In the genomic region with DNA sequence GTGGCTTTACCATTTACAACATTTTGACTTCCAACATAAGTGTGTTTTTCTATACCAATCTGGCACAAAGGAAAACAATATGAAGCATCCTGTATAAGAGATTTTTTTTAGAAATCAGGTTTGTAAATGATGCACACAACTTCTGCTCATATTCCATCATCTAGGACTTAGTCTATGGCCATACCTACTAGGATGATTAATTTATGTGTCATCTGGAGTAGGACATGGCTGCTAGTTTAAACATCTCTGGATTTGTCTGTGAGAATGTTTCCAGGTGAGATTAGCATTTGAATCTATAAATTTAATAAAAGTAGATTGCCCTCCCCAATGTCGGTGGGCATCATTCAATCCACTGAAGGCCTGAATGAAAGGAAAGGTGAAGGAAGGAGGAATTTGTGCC, we compare ENCODE assay signal across 25 cellular contexts.
DNase-seq lines count a peak whose midpoint lies in the region; ATAC-seq, FAIRE-seq and TF ChIP-seq lines count a peak whose summit lies in the region.
"Had no signal": no experiment of that assay in that cellular context is flagged by ENCODE, and none has a peak within 500 bp of the region (broad histone marks: within the 10 kb centered on the region; RNA-seq: fewer than 3 reads in every experiment).

No MANE protein-coding gene starts in this region.

- no TSS peak for BruUV-seq in PC-3 (replicated peaks; lab: Mats Ljungman, UMichigan)

- H3K9ac ChIP-seq in Karpas-422 (ENCODE audit: low read length) (no peak overlapping the region), PC-3 (ENCODE audit: low read length) (no peak overlapping the region)
- H3K9ac ChIP-seq: BLaER1 treated with 17β-estradiol and CSF1 and Interleukin-3, amounts not matched to agents 10 nM and 100 nM had no signal

- POLR2A ChIA-PET in PC-3 (lab: Charles Lee; ENCODE audit: unreplicated experiment) = no interaction called here

- H3K4me3 ChIP-seq in Karpas-422 (ENCODE audit: low read length) (no peak overlapping the region), bronchial epithelial cell (ENCODE audit: low read depth, low read length) (no peak overlapping the region), epithelial cell of esophagus (ENCODE audit: low read length) (no peak overlapping the region), PC-3 (ENCODE audit: low read length) (no peak overlapping the region)
- H3K4me3 ChIP-seq: A549; BLaER1 treated with 17β-estradiol and CSF1 and Interleukin-3, amounts not matched to agents 10 nM and 100 nM; GM12878 had no signal

- TF ChIP-seq CTCF in bronchial epithelial cell (IDR thresholded peaks at IDR 0.05; ENCODE audit: insufficient read depth, low read length, severe bottlenecking) = no peak
- no peak for TF ChIP-seq CTCF in epithelial cell of esophagus (IDR thresholded peaks at IDR 0.05; ENCODE audit: insufficient read depth, low read depth, low read length, missing control alignments)
- TF ChIP-seq CTCF in foreskin keratinocyte (conservative IDR thresholded peaks at IDR 0.05) = no peak
- TF ChIP-seq CTCF in PC-3 (conservative IDR thresholded peaks at IDR 0.05; ENCODE audit: low read depth, low read length) = no peak

- H3K9me3 ChIP-seq in Karpas-422 (ENCODE audit: low read length) (peaks cover 8% of the 10 kb centered on the region; the same call in 1 of the 2 replicates), PC-3 (ENCODE audit: low read length) (no peaks in the 10 kb centered on the region)
- H3K9me3 ChIP-seq: A549; BLaER1 treated with 17β-estradiol and CSF1 and Interleukin-3, amounts not matched to agents 10 nM and 100 nM; Caco-2 had no signal

- CTCF ChIA-PET in PC-3 (lab: Charles Lee) = no interaction called here

- peak; percentile 35 for DNase-seq in Karpas-422
- DNase-seq in bronchial epithelial cell (ENCODE audit: low read depth) = peak; percentile 56
- DNase-seq in epithelial cell of esophagus (ENCODE audit: low read depth) = peak; percentile 47
- DNase-seq in foreskin keratinocyte = peak in 1 of 2 donors; percentile 60
- DNase-seq in PC-3 = no peak
- DNase-seq in DMS153 (lab: John Stamatoyannopoulos, UW) = no peak
- no peak for DNase-seq in DMS 273 treated with DMSO at 0.1 percent for 48 hours (lab: John Stamatoyannopoulos, UW)
- DNase-seq in NCI-H1436 (lab: John Stamatoyannopoulos, UW) = no peak
- DNase-seq: AML-193; Caco-2; Calu3; CD4-positive, alpha-beta T cell; CD8-positive, alpha-beta T cell; DMS53; DMS79; DND-41; EL; GDM1 had no signal

- H3K4me1 ChIP-seq in Karpas-422 (ENCODE audit: low read length) (peaks cover 10% of the 10 kb centered on the region), foreskin keratinocyte (peaks cover 9% of the 10 kb centered on the region), PC-3 (ENCODE audit: insufficient read depth, low read length) (no peaks in the 10 kb centered on the region)
- H3K4me1 ChIP-seq: A549; BLaER1 treated with 17β-estradiol and CSF1 and Interleukin-3, amounts not matched to agents 10 nM and 100 nM; Caco-2 had no signal

- ATAC-seq in foreskin keratinocyte (peak; percentile 81), PC-3 (no peak)
- ATAC-seq: A549; CD8-positive, alpha-beta T cell; GM12878 had no signal

- intact Hi-C loops in PC-3 (cut with micrococcal nuclease) = no loop called here

- H3F3A ChIP-seq in PC-3 (ENCODE audit: low read length, unreplicated experiment) = no peaks in the 10 kb centered on the region

- H3K27ac ChIP-seq in Karpas-422 (ENCODE audit: low read length) = no peak overlapping the region
- peak overlapping the region; percentile 87 for H3K27ac ChIP-seq in foreskin keratinocyte
- no peak overlapping the region for H3K27ac ChIP-seq in PC-3 (ENCODE audit: low read length)
- H3K27ac ChIP-seq: 22Rv1; A549; BLaER1 treated with 17β-estradiol and CSF1 and Interleukin-3, amounts not matched to agents 10 nM and 100 nM; C4-2B had no signal

- no peak for FAIRE-seq in bronchial epithelial cell (lab: Jason Lieb, UNC)
- FAIRE-seq: A549, GM12878, GM12892, GM18507 had no signal

- H3K79me2 ChIP-seq in Karpas-422 (ENCODE audit: low read length) (no peaks in the 10 kb centered on the region), PC-3 (ENCODE audit: low read length) (no peaks in the 10 kb centered on the region)

- H3K36me3 ChIP-seq in Karpas-422 (ENCODE audit: insufficient read depth, low read length) (no peaks in the 10 kb centered on the region), bronchial epithelial cell (ENCODE audit: control insufficient read depth, insufficient read depth, low read length) (no peaks in the 10 kb centered on the region), PC-3 (ENCODE audit: low read depth, low read length) (no peaks in the 10 kb centered on the region)
- H3K36me3 ChIP-seq: BLaER1 treated with 17β-estradiol and CSF1 and Interleukin-3, amounts not matched to agents 10 nM and 100 nM had no signal

- H3K4me2 ChIP-seq in Karpas-422 (ENCODE audit: low read depth, low read length, poor library complexity, severe bottlenecking) = no peak overlapping the region
- no peak overlapping the region for H3K4me2 ChIP-seq in PC-3 (ENCODE audit: low read length)
- H3K4me2 ChIP-seq: A549; BLaER1 treated with 17β-estradiol and CSF1 and Interleukin-3, amounts not matched to agents 10 nM and 100 nM had no signal

- H2AFZ ChIP-seq in Karpas-422 (ENCODE audit: low read length) = no peak overlapping the region
- H2AFZ ChIP-seq in PC-3 (ENCODE audit: low read length) = no peak overlapping the region

- H4K20me1 ChIP-seq in Karpas-422 (ENCODE audit: insufficient read depth, low read depth, low read length) (no peaks in the 10 kb centered on the region), PC-3 (ENCODE audit: low read length) (no peaks in the 10 kb centered on the region)
- H4K20me1 ChIP-seq: BLaER1 treated with 17β-estradiol and CSF1 and Interleukin-3, amounts not matched to agents 10 nM and 100 nM had no signal

- no peaks in the 10 kb centered on the region for H3K27me3 ChIP-seq in Karpas-422 (ENCODE audit: low read length)
- H3K27me3 ChIP-seq in bronchial epithelial cell (ENCODE audit: control insufficient read depth, insufficient read depth, low read length) = no peaks in the 10 kb centered on the region
- no peaks in the 10 kb centered on the region for H3K27me3 ChIP-seq in foreskin keratinocyte
- no peaks in the 10 kb centered on the region for H3K27me3 ChIP-seq in PC-3 (ENCODE audit: low read length)
- H3K27me3 ChIP-seq: BLaER1 treated with 17β-estradiol and CSF1 and Interleukin-3, amounts not matched to agents 10 nM and 100 nM had no signal

- H3K9me2 ChIP-seq in Karpas-422 (replicated peaks; ENCODE audit: insufficient read depth, low read length) = no peaks in the 10 kb centered on the region
- no peaks in the 10 kb centered on the region for H3K9me2 ChIP-seq in PC-3 (replicated peaks; ENCODE audit: low read length)

Comparison
In these comparisons a context has a peak if more than half of its experiments do, and no peak if none do; other contexts are left out.
1. DNase-seq: peak in Karpas-422 (single experiment), bronchial epithelial cell (single experiment) and epithelial cell of esophagus (single experiment); none in PC-3 (single experiment), DMS153 (single experiment), DMS 273 treated with DMSO at 0.1 percent for 48 hours (single experiment) and NCI-H1436 (single experiment).